ENCODE assay signal across 11 cellular contexts in the genomic region with DNA sequence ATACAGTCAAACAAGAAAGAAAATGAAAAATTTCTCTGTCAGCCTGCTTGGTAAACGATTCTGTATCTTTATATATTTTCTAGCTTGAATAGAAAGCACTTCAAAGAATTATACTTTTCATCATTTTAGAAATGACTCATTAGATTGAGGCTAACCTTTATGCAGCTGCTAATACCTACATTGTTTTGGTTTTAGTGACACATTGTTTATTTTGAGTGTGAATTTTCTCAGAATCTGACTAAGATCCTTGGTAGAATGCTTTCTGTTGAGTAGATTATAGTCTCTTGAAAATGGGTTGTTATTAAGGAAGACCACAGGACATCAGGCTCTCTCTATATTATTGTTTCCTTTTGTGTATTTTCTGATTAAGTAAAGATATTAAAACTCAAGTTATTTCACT. TPM values are rescaled to one million over a fixed set of nuclear protein-coding genes. Genes with fewer than 3 reads are reported as not detected.
DNase-seq lines count a peak whose midpoint lies in the region; ATAC-seq and TF ChIP-seq lines count a peak whose summit lies in the region.
"Had no signal": no experiment of that assay in that cellular context is flagged by ENCODE, and none has a peak within 500 bp of the region (broad histone marks: within the 10 kb centered on the region; RNA-seq: fewer than 3 reads in every experiment).

A gene with protein sequence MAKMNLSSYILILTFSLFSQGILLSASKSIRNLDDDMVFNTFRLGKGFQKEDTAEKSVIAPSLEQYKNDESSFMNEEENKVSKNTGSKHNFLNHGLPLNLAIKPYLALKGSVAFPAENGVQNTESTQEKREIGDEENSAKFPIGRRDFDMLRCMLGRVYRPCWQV (minus strand): TSS at position 45 of the 400 bp plus-strand sequence. CDS start 63 bp downstream, outside the sequence.

- TF ChIP-seq CTCF in foreskin fibroblast (IDR thresholded peaks at IDR 0.05; ENCODE audit: low read depth, low read length): no peak
- no peak for TF ChIP-seq CTCF in thyroid gland (IDR thresholded peaks at IDR 0.05)
- TF ChIP-seq CTCF in MM.1S (IDR thresholded peaks at IDR 0.05; ENCODE audit: low read length): no peak

- intact Hi-C loops in thyroid gland (cut with DNase I): no loop called here

- H3K79me2 ChIP-seq in MM.1S (ENCODE audit: low read length): no peaks in the 10 kb centered on the region

- H3K9me3 ChIP-seq in thyroid gland (no peaks in the 10 kb centered on the region), MM.1S (replicated peaks; ENCODE audit: insufficient read depth, low read length) (no peaks in the 10 kb centered on the region)
- H3K9me3 ChIP-seq: vagina had no signal

- H3K4me1 ChIP-seq in thyroid gland (no peaks in the 10 kb centered on the region), MM.1S (ENCODE audit: low read length) (no peaks in the 10 kb centered on the region)
- H3K4me1 ChIP-seq: vagina had no signal

- no peak within 1 kb of the TSS for H3K9ac ChIP-seq in MM.1S (ENCODE audit: low read length)

- DNase-seq in foreskin fibroblast (peak; percentile 4 to 16), thyroid gland (no peak), AML-193 (lab: John Stamatoyannopoulos, UW) (no peak), NCI-H1417 treated with DMSO at 0.1 percent for 48 hours (lab: John Stamatoyannopoulos, UW) (no peak), MM.1S (no peak)
- DNase-seq: activated naive CD4-positive, alpha-beta T cell treated with anti-CD3 and anti-CD28 coated beads for 36 hours; SIG-M5 had no signal

- WGBS in thyroid gland, 2 donors: 86 to 91% methylated on average over 1 of the region's 1 CpG

- H2AFZ ChIP-seq in MM.1S (ENCODE audit: low read length): no peak within 1 kb of the TSS

- no peaks in the 10 kb centered on the region for H3K36me3 ChIP-seq in thyroid gland
- H3K36me3 ChIP-seq in MM.1S (replicated peaks; ENCODE audit: insufficient read depth, low read length): no peaks in the 10 kb centered on the region; the same call in 1 of the 2 replicates
- H3K36me3 ChIP-seq: vagina had no signal

- ATAC-seq in GM18508 (IDR thresholded peaks at IDR 0.05; ENCODE audit: insufficient read depth, unreplicated experiment): peak; percentile 72
- peak; percentile 97 for ATAC-seq in GM21723 (IDR thresholded peaks at IDR 0.05; ENCODE audit: unreplicated experiment)
- peak; percentile 59 for ATAC-seq in HG03575 (IDR thresholded peaks at IDR 0.05; ENCODE audit: extremely low read depth, insufficient number of reproducible peaks, low FRiP score, unreplicated experiment)

- H4K20me1 ChIP-seq in MM.1S (ENCODE audit: insufficient read depth, low read length): no peaks in the 10 kb centered on the region

- H3K27me3 ChIP-seq in thyroid gland (no peaks in the 10 kb centered on the region), MM.1S (replicated peaks; ENCODE audit: insufficient read depth, low read length) (no peaks in the 10 kb centered on the region)
- H3K27me3 ChIP-seq: vagina had no signal

- H3K4me3 ChIP-seq in foreskin fibroblast (ENCODE audit: low read depth in 1 of 2, low read length in 2 of 2) (no peak within 1 kb of the TSS), thyroid gland (replicated peaks in 1 of 3) (no peak within 1 kb of the TSS), MM.1S (ENCODE audit: low read length) (no peak within 1 kb of the TSS)
- H3K4me3 ChIP-seq: vagina had no signal

- H3K9me2 ChIP-seq in MM.1S (replicated peaks; ENCODE audit: insufficient read depth, low read length): no peaks in the 10 kb centered on the region

- H3K4me2 ChIP-seq in MM.1S (ENCODE audit: low read depth, low read length): no peak within 1 kb of the TSS

- H3F3A ChIP-seq in MM.1S (ENCODE audit: insufficient read depth, low read length): no peaks in the 10 kb centered on the region

- no peak for TF ChIP-seq POLR2A in thyroid gland (IDR thresholded peaks at IDR 0.05)

- H3K27ac ChIP-seq in thyroid gland (no peak within 1 kb of the TSS), MM.1S (ENCODE audit: low read length) (no peak within 1 kb of the TSS)
- H3K27ac ChIP-seq: vagina had no signal

RNA-seq across cellular contexts. Expression of the gene that starts here (rescaled TPM):
- not detected for total RNA-seq in thyroid gland
- total RNA-seq: activated naive CD4-positive, alpha-beta T cell treated with anti-CD3 and anti-CD28 coated beads for 36 hours; vagina had no signal

Comparison
In these comparisons a context has a peak if more than half of its experiments do, and no peak if none do; other contexts are left out.
1. DNase-seq: peak in foreskin fibroblast (2 of 2); none in thyroid gland (0 of 2), AML-193 (0 of 2), NCI-H1417 treated with DMSO at 0.1 percent for 48 hours (single experiment) and MM.1S (single experiment).
2. Peak in every context shown above with its lines, with median percentiles within 50 percentile points of each other: ATAC-seq.